13 cellular contexts compared by ENCODE assay signal in the genomic region with DNA sequence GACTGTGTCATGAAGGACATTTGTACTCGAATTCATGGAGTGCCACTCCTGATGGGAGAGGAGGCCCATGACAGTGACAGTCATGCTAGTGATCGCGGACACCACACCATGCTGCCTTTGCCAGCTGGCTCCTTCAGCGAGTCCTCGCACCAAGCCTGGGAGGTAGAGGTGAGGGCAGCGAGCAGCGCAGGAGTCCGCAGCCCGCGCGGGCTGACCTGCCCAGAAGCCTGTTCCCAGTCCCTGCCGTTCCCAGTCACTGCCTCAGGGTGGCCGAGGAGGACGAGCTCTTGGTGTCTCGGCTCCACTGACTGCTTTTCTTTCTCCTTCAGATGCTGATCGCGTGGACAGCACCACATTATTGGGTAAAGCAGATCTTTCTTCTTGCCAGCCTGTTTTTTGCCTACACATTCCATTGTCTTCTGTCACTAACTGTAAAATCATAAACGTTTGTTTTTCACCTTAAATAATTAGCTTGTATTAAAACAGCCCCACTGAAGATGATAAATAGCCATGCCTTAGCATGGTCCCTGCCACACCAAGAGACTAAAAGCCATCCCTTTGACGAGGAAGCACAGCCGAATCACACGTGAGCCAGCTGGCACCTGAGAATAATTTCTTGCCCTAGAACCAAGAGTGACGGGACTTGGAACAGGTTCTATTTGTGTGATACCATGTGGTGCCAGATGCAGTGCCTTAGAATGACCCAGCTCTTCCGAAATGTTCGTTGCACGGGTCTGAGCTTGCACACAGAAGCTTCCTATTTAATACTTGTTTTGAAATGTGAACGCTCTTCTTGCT. TPM values are rescaled to one million over a fixed set of nuclear protein-coding genes. Genes with fewer than 3 reads are reported as not detected.
DNase-seq lines count a peak whose midpoint lies in the region; ATAC-seq and TF ChIP-seq lines count a peak whose summit lies in the region.
"Had no signal": no experiment of that assay in that cellular context is flagged by ENCODE, and none has a peak within 500 bp of the region (broad histone marks: within the 10 kb centered on the region; RNA-seq: fewer than 3 reads in every experiment).

No MANE protein-coding gene starts in this region.

- H2BK5ac ChIP-seq in IMR-90 (ENCODE audit: low read depth, low read length, poor library complexity, severe bottlenecking): no peak overlapping the region

- H3K4me2 ChIP-seq in IMR-90 (ENCODE audit: low read depth, low read length): no peak overlapping the region
- H3K4me2 ChIP-seq in smooth muscle cell: no peak overlapping the region

- CTCF ChIA-PET in IMR-90 (lab: Yijun Ruan, JAX): no interaction called here

- POLR2A ChIA-PET in IMR-90 (lab: Charles Lee; ENCODE audit: unreplicated experiment): no interaction called here

- H3K14ac ChIP-seq in IMR-90 (replicated peaks; ENCODE audit: low read depth, low read length): no peak overlapping the region

- no peaks in the 10 kb centered on the region for H3K79me2 ChIP-seq in smooth muscle cell (ENCODE audit: low read depth)

- no TSS peak for BruUV-seq in IMR-90 (replicated peaks; lab: Mats Ljungman, UMichigan)

- no peak for TF ChIP-seq RAD21 in IMR-90 (IDR thresholded peaks at IDR 0.05; ENCODE audit: low read length)

- DNase-seq in IMR-90: no peak
- no peak for DNase-seq in body of pancreas
- DNase-seq in iPS-NIHi11 (ENCODE audit: low spot score): peak; percentile 78
- DNase-seq in superior temporal gyrus (ENCODE audit: extremely low spot score): peak; percentile 23
- DNase-seq in CD1c-positive myeloid dendritic cell (ENCODE audit: extremely low spot score): no peak
- DNase-seq in smooth muscle cell (lab: John Stamatoyannopoulos, UW; ENCODE audit: unreplicated experiment): no peak
- DNase-seq: activated CD4-positive, alpha-beta T cell treated with anti-CD3 and anti-CD28 coated beads for 4 hours; activated naive CD8-positive, alpha-beta T cell treated with anti-CD3 and anti-CD28 coated beads for 36 hours; EL; SIG-M5; stimulated activated naive CD4-positive, alpha-beta T cell had no signal

- H3K27me3 ChIP-seq in IMR-90 (ENCODE audit: control insufficient read depth, insufficient read depth, low read length): no peaks in the 10 kb centered on the region
- no peaks in the 10 kb centered on the region for H3K27me3 ChIP-seq in body of pancreas
- H3K27me3 ChIP-seq in smooth muscle cell (ENCODE audit: low read depth): no peaks in the 10 kb centered on the region

- no peaks in the 10 kb centered on the region for H4K20me1 ChIP-seq in IMR-90 (ENCODE audit: insufficient read depth, low read length)
- no peaks in the 10 kb centered on the region for H4K20me1 ChIP-seq in smooth muscle cell (ENCODE audit: low read depth)

- H3K4ac ChIP-seq in IMR-90 (ENCODE audit: low read depth, low read length): no peak overlapping the region

- H3K27ac ChIP-seq in IMR-90 (ENCODE audit: insufficient read depth, low read length) (no peak overlapping the region), body of pancreas (no peak overlapping the region), smooth muscle cell (ENCODE audit: low read depth) (no peak overlapping the region)

- dilution Hi-C loops in IMR-90 (cut with HindIII; ENCODE audit: low sequenced_read_pairs, unreplicated experiment): no loop called here

- no peak overlapping the region for H2BK20ac ChIP-seq in IMR-90 (ENCODE audit: low read depth, low read length)

- H3K36me3 ChIP-seq in IMR-90 (ENCODE audit: control insufficient read depth, insufficient read depth, low read length) (peaks cover 56% of the 10 kb centered on the region), body of pancreas (replicated peaks in 1 of 2; ENCODE audit: insufficient read depth in 1 of 2, low read depth in 2 of 2) (peaks cover 4 to 16% of the 10 kb centered on the region in 2 donors), smooth muscle cell (ENCODE audit: low read depth) (peaks cover 12% of the 10 kb centered on the region)

- no peaks in the 10 kb centered on the region for H3K9me3 ChIP-seq in IMR-90 (ENCODE audit: control insufficient read depth, insufficient read depth, low read length)
- H3K9me3 ChIP-seq in body of pancreas: no peaks in the 10 kb centered on the region
- H3K9me3 ChIP-seq in smooth muscle cell (replicated peaks; ENCODE audit: low read depth): no peaks in the 10 kb centered on the region

- ATAC-seq in IMR-90 (ENCODE audit: low read depth): peak; percentile 17; the same call in 1 of the 2 replicates
- ATAC-seq in body of pancreas: peak; percentile 35
- no peak for ATAC-seq in GM21619 (IDR thresholded peaks at IDR 0.05; ENCODE audit: unreplicated experiment)

- H2AK9ac ChIP-seq in IMR-90 (replicated peaks; ENCODE audit: low read depth, low read length, poor library complexity): no peak overlapping the region

- H3K4me3 ChIP-seq in IMR-90 (ENCODE audit: insufficient read depth, low read depth, low read length) (no peak overlapping the region), body of pancreas (no peak overlapping the region), smooth muscle cell (no peak overlapping the region)
- H3K4me3 ChIP-seq: lung had no signal

- no peak overlapping the region for H3K23ac ChIP-seq in IMR-90 (ENCODE audit: low read depth, low read length)

- H4K5ac ChIP-seq in IMR-90 (ENCODE audit: low read depth, low read length): no peak overlapping the region

- TF ChIP-seq POLR2A in IMR-90 (IDR thresholded peaks at IDR 0.05; ENCODE audit: low read depth, low read length): no peak
- TF ChIP-seq POLR2A in body of pancreas (IDR thresholded peaks at IDR 0.05): no peak

- no peaks in the 10 kb centered on the region for H3F3A ChIP-seq in smooth muscle cell (ENCODE audit: low read depth)

- TF ChIP-seq CTCF in IMR-90 (conservative IDR thresholded peaks at IDR 0.05; ENCODE audit: low read depth, low read length) (no peak), body of pancreas (IDR thresholded peaks at IDR 0.05) (no peak), smooth muscle cell (IDR thresholded peaks at IDR 0.05; ENCODE audit: borderline replicate concordance, insufficient read depth, poor library complexity, severe bottlenecking) (no peak)

- no peak overlapping the region for H3K18ac ChIP-seq in IMR-90 (ENCODE audit: low read depth, low read length)

- H2AFZ ChIP-seq in IMR-90 (replicated peaks; ENCODE audit: low read length, poor library complexity) (no peak overlapping the region), smooth muscle cell (ENCODE audit: low read depth) (no peak overlapping the region)

- H3K4me1 ChIP-seq in IMR-90 (ENCODE audit: control insufficient read depth, insufficient read depth, low read length) (no peaks in the 10 kb centered on the region; the same call in 1 of the 2 replicates), body of pancreas (no peaks in the 10 kb centered on the region), smooth muscle cell (ENCODE audit: low read depth) (no peaks in the 10 kb centered on the region)

- H2AK5ac ChIP-seq in IMR-90 (ENCODE audit: low read depth, low read length): no peak overlapping the region

- no peak overlapping the region for H4K8ac ChIP-seq in IMR-90 (ENCODE audit: low read depth in 2 of 2, low read length in 2 of 2)

- no peak overlapping the region for H3K56ac ChIP-seq in IMR-90 (ENCODE audit: extremely low read depth, insufficient read depth, low read length)

- H3K79me1 ChIP-seq in IMR-90 (ENCODE audit: low read depth in 1 of 2, low read length in 2 of 2): peaks cover 0 to 4% of the 10 kb centered on the region in 2 experiments; a peak in 1 of 4 replicates

- intact Hi-C loops in IMR-90 (cut with micrococcal nuclease) (no loop called here), body of pancreas (cut with DNase I) (no loop called here)

- H4K91ac ChIP-seq in IMR-90 (ENCODE audit: insufficient read depth, low read depth, low read length): no peak overlapping the region

- no peaks in the 10 kb centered on the region for H3K9me1 ChIP-seq in IMR-90 (ENCODE audit: insufficient read depth, low read length)

- in situ Hi-C loops in IMR-90 (cut with MboI; ENCODE audit: low sequenced_read_pairs): no loop called here

- H2BK120ac ChIP-seq in IMR-90 (ENCODE audit: low read depth, low read length): no peak overlapping the region

- WGBS in IMR-90 (ENCODE audit: extremely low coverage in 2 of 2, insufficient read length in 1 of 2), 2 experiments: 68% methylated on average over 13 of the region's 26 CpGs; no CpG with 5 or more reads in 1 of the 2 experiments
- WGBS in body of pancreas, 2 donors: 77 to 83% methylated on average over 21 to 26 of the region's 26 CpGs
- WGBS in smooth muscle cell (ENCODE audit: low lambda C conversion rate): 82% methylated on average over 26 of the region's 26 CpGs

- H3K9ac ChIP-seq in IMR-90 (ENCODE audit: low read depth, low read length): no peak overlapping the region
- H3K9ac ChIP-seq in smooth muscle cell (ENCODE audit: low read depth): no peak overlapping the region

- no peak overlapping the region for H2BK15ac ChIP-seq in IMR-90 (ENCODE audit: low read depth, low read length)

TF ChIP-seq in IMR-90, 13 proteins besides CTCF, POLR2A, EP300 and RAD21 (continues in another document):
- TF ChIP-seq SMC3 (IDR thresholded peaks at IDR 0.05; ENCODE audit: low read depth, low read length) (no peak), NFE2L2 (IDR thresholded peaks at IDR 0.05; ENCODE audit: low read depth, low read length) (no peak), CEBPB (IDR thresholded peaks at IDR 0.05; ENCODE audit: low read depth, low read length) (no peak), BHLHE40 (IDR thresholded peaks at IDR 0.05; ENCODE audit: low read depth, low read length) (no peak), RFX5 (IDR thresholded peaks at IDR 0.05; ENCODE audit: low read depth, low read length) (no peak)
- TF ChIP-seq, protein P1, sequence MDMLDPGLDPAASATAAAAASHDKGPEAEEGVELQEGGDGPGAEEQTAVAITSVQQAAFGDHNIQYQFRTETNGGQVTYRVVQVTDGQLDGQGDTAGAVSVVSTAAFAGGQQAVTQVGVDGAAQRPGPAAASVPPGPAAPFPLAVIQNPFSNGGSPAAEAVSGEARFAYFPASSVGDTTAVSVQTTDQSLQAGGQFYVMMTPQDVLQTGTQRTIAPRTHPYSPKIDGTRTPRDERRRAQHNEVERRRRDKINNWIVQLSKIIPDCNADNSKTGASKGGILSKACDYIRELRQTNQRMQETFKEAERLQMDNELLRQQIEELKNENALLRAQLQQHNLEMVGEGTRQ (IDR thresholded peaks at IDR 0.05; ENCODE audit: low read depth, low read length): no peak

RNA-seq across cellular contexts. Expression of gene FAM118A, which starts 25.5 kb away (rescaled TPM):
- total RNA-seq in IMR-90 (2012; rRNA removed) (15.8 and 20.6 TPM in 2 replicates), body of pancreas (100 to 1,000 TPM in 1 of 2 donors, 10 to 100 TPM in 1; 13.0 to 149 TPM), smooth muscle cell (36.1 and 36.6 TPM in 2 replicates)
- polyA plus RNA-seq in IMR-90 (2012; rRNA removed) (83.4 and 95.6 TPM in 2 replicates), smooth muscle cell (60.3 and 114 TPM in 2 replicates)
- 27.4 and 66.8 TPM in 2 replicates for polyA plus RNA-seq in IMR-90 (2012; cell fraction: cytosol; rRNA removed)
- polyA plus RNA-seq in IMR-90 (2012; cell fraction: nucleus; rRNA removed; ENCODE audit: low replicate concordance): 778 and 1,218 TPM in 2 replicates

RNA-seq across cellular contexts. Expression of gene UPK3A, which starts 50.5 kb away (rescaled TPM):
- total RNA-seq in IMR-90 (2012; rRNA removed) (not detected in 2 replicates), body of pancreas (not detected), smooth muscle cell (not detected in 2 replicates)
- polyA plus RNA-seq in IMR-90 (2012; rRNA removed) (not detected in 2 replicates), smooth muscle cell (not detected in 2 replicates)
- not detected in 2 replicates for polyA plus RNA-seq in IMR-90 (2012; cell fraction: cytosol; rRNA removed)
- polyA plus RNA-seq in IMR-90 (2012; cell fraction: nucleus; rRNA removed; ENCODE audit: low replicate concordance): not detected in 2 replicates
- total RNA-seq: activated naive CD8-positive, alpha-beta T cell treated with anti-CD3 and anti-CD28 coated beads for 36 hours; lung had no signal

Comparison
In these comparisons a context has a peak if more than half of its experiments do, and no peak if none do; other contexts are left out.
1. DNase-seq: peak in iPS-NIHi11 (single experiment) and superior temporal gyrus (single experiment); none in IMR-90 (single experiment), body of pancreas (0 of 4), CD1c-positive myeloid dendritic cell (single experiment) and smooth muscle cell (single experiment).